10 cellular contexts compared by ENCODE assay signal in genomic region chr11:114257621-114258558, GRCh38. TPM values are rescaled to one million over a fixed set of nuclear protein-coding genes. Genes with fewer than 3 reads are reported as not detected.
DNase-seq lines count a peak whose midpoint lies in the region; ATAC-seq and TF ChIP-seq lines count a peak whose summit lies in the region.
"Had no signal": no experiment of that assay in that cellular context is flagged by ENCODE, and none has a peak within 500 bp of the region (broad histone marks: within the 10 kb centered on the region; RNA-seq: fewer than 3 reads in every experiment).

No MANE protein-coding gene starts in this region.

- peak overlapping the region; percentile 11 for H2AFZ ChIP-seq in ACC112 (ENCODE audit: low read length, unreplicated experiment)
- no peak overlapping the region for H2AFZ ChIP-seq in osteoblast (ENCODE audit: low read length)

- peak; percentile 42 for ATAC-seq in Right ventricle myocardium superior (ENCODE audit: poor library complexity)
- ATAC-seq in HG03469 (IDR thresholded peaks at IDR 0.05; ENCODE audit: unreplicated experiment), result no peak

- intact Hi-C loops in Right ventricle myocardium superior (cut with DNase I) (loop anchor here (5.0 kb wide), 1 partner anchor 76 kb away; no protein-coding TSS in a partner anchor), CD14-positive monocyte (cut with micrococcal nuclease) (no loop called here)

- H3K4me1 ChIP-seq in ACC112 (ENCODE audit: control insufficient read depth, insufficient read depth, low read length, unreplicated experiment) (peaks cover 21% of the 10 kb centered on the region), osteoblast (ENCODE audit: insufficient read depth, low read length) (peaks cover 4% of the 10 kb centered on the region)

- no peaks in the 10 kb centered on the region for H4K20me1 ChIP-seq in osteoblast (ENCODE audit: insufficient read depth, low read length)

- no peaks in the 10 kb centered on the region for H3K9me3 ChIP-seq in osteoblast (ENCODE audit: low read depth, low read length)

- H3K36me3 ChIP-seq in ACC112 (ENCODE audit: insufficient read depth, low read length) (peaks cover 3% of the 10 kb centered on the region; the same call in 1 of the 2 replicates), osteoblast (ENCODE audit: insufficient read depth, low read length) (no peaks in the 10 kb centered on the region)

- peaks cover 22% of the 10 kb centered on the region for H3K4me1 Mint-ChIP-seq in CD14-positive monocyte

- peak overlapping the region; percentile 91 for H3K27ac ChIP-seq in ACC112 (ENCODE audit: low read depth, low read length)
- no peak overlapping the region for H3K27ac ChIP-seq in osteoblast (ENCODE audit: low read depth, low read length)

- H3K27me3 Mint-ChIP-seq in CD14-positive monocyte (ENCODE audit: low read depth in 3 of 3), result peaks cover 0 to 4% (median 2%) of the 10 kb centered on the region in 3 donors
- H3K27me3 Mint-ChIP-seq: activated T-cell treated with anti-CD3 and anti-CD28 coated beads, Interleukin-2, amount 50 U/mL, for 24 hours had no signal

- DNase-seq in UCSD-AML1 (lab: John Stamatoyannopoulos, UW; ENCODE audit: unreplicated experiment) (peak; percentile 49), Right ventricle myocardium superior (peak; percentile 86), osteoblast (ENCODE audit: insufficient read length, low spot score, missing footprints) (peak; percentile 91), NCI-H1105 treated with DMSO at 0.1 percent for 48 hours (lab: John Stamatoyannopoulos, UW) (no peak), CD14-positive monocyte (ENCODE audit: low spot score) (no peak), mucosa of gallbladder (ENCODE audit: low spot score) (no peak)
- DNase-seq: activated T-cell treated with anti-CD3 and anti-CD28 coated beads, Interleukin-2, amount 50 U/mL, for 24 hours; NCI-H2081 had no signal

- H3K4me3 Mint-ChIP-seq in CD14-positive monocyte, result no peak overlapping the region
- H3K4me3 Mint-ChIP-seq: activated T-cell treated with anti-CD3 and anti-CD28 coated beads, Interleukin-2, amount 50 U/mL, for 24 hours had no signal

- H3K79me2 ChIP-seq in ACC112 (ENCODE audit: control insufficient read depth, insufficient read depth, low read length, unreplicated experiment) (no peaks in the 10 kb centered on the region), osteoblast (ENCODE audit: insufficient read depth, low read length) (no peaks in the 10 kb centered on the region)

- no peaks in the 10 kb centered on the region for H3K36me3 Mint-ChIP-seq in CD14-positive monocyte

- H3K27ac Mint-ChIP-seq in CD14-positive monocyte, result peak overlapping the region in 2 of 7 donors; percentile 66 to 71

- H3K4me3 ChIP-seq in ACC112 (ENCODE audit: low read depth, low read length), result peak overlapping the region; percentile 57
- H3K4me3 ChIP-seq in osteoblast (ENCODE audit: insufficient read depth, low read length), result peak overlapping the region; percentile 30

- peak overlapping the region; percentile 32 for H3K4me2 ChIP-seq in osteoblast (ENCODE audit: insufficient read depth, low read length)

- H3K27me3 ChIP-seq in ACC112 (ENCODE audit: insufficient read depth, low read length) (no peaks in the 10 kb centered on the region), osteoblast (ENCODE audit: insufficient read depth, low read length) (no peaks in the 10 kb centered on the region)

- TF ChIP-seq CTCF in osteoblast (IDR thresholded peaks at IDR 0.05; ENCODE audit: extremely low read depth, low read depth, low read length) (peak; percentile 40), CD14-positive monocyte (IDR thresholded peaks at IDR 0.05) (no peak)

- no peaks in the 10 kb centered on the region for H3K9me3 Mint-ChIP-seq in CD14-positive monocyte
- H3K9me3 Mint-ChIP-seq: activated T-cell treated with anti-CD3 and anti-CD28 coated beads, Interleukin-2, amount 50 U/mL, for 24 hours had no signal

RNA-seq across cellular contexts. Expression of gene NNMT, which starts 38.3 kb away (rescaled TPM):
- total RNA-seq in Right ventricle myocardium superior, result 29.8 TPM
- 1,091 and 1,196 TPM in 2 replicates for total RNA-seq in osteoblast
- not detected for polyA plus RNA-seq in CD14-positive monocyte
- total RNA-seq in mucosa of gallbladder, result 49.6 TPM

Comparison
In these comparisons a context has a peak if more than half of its experiments do, and no peak if none do; other contexts are left out.
1. DNase-seq: peak in UCSD-AML1 (single experiment), Right ventricle myocardium superior (single experiment) and osteoblast (single experiment); none in NCI-H1105 treated with DMSO at 0.1 percent for 48 hours (single experiment), CD14-positive monocyte (single experiment) and mucosa of gallbladder (single experiment).
2. RNA of gene NNMT, which starts 38.3 kb away (total RNA-seq): 1,091 to 1,196 TPM in osteoblast; 49.6 TPM in mucosa of gallbladder (single experiment) and 29.8 TPM in Right ventricle myocardium superior (single experiment); every median in the first group is over 10 times any median in the second.